In genomic region chr17:74859439-74860228, GRCh38 we compare ENCODE assay signal across 9 cellular contexts. TPM values are rescaled to one million over a fixed set of nuclear protein-coding genes. Genes with fewer than 3 reads are reported as not detected.
DNase-seq lines count a peak whose midpoint lies in the region; ATAC-seq, FAIRE-seq and TF ChIP-seq lines count a peak whose summit lies in the region.
"Had no signal": no experiment of that assay in that cellular context is flagged by ENCODE, and none has a peak within 500 bp of the region (broad histone marks: within the 10 kb centered on the region; RNA-seq: fewer than 3 reads in every experiment).

Gene GRIN2C, minus strand, starts transcription at chr17:74859885. Its CDS starts 4,793 bp downstream, at chr17:74855092.

- no peaks in the 10 kb centered on the region for H3K9me3 ChIP-seq in CD4-positive, CD25-positive, alpha-beta regulatory T cell (ENCODE audit: control insufficient read depth in 2 of 2, low read length in 2 of 2)
- H3K9me3 ChIP-seq in astrocyte (ENCODE audit: insufficient read depth, low read depth, low read length) = no peaks in the 10 kb centered on the region

- peak in 1 of 2 donors; percentile 28 for ATAC-seq in CD4-positive, CD25-positive, alpha-beta regulatory T cell (ENCODE audit: low read depth in 2 of 2)
- peak; percentile 23 to 38 for ATAC-seq in naive B cell (ENCODE audit: low read depth in 2 of 2)
- no peak for ATAC-seq in HG03571 (IDR thresholded peaks at IDR 0.05; ENCODE audit: unreplicated experiment)
- ATAC-seq in HG02571 (IDR thresholded peaks at IDR 0.05; ENCODE audit: unreplicated experiment) = no peak
- no peak for ATAC-seq in GM19324 (IDR thresholded peaks at IDR 0.05; ENCODE audit: low FRiP score, unreplicated experiment)

- peaks cover 0 to 1% (median 0%) of the 10 kb centered on the region in 7 donors for H3K9me3 Mint-ChIP-seq in CD4-positive, CD25-positive, alpha-beta regulatory T cell
- H3K9me3 Mint-ChIP-seq in astrocyte (ENCODE audit: unreplicated experiment) (peaks cover 3% of the 10 kb centered on the region), naive B cell (no peaks in the 10 kb centered on the region)

- no peak within 1 kb of the TSS for H3K27ac Mint-ChIP-seq in CD4-positive, CD25-positive, alpha-beta regulatory T cell
- no peak within 1 kb of the TSS for H3K27ac Mint-ChIP-seq in astrocyte (ENCODE audit: unreplicated experiment)
- H3K27ac Mint-ChIP-seq in naive B cell = peak within 1 kb of the TSS in 2 of 6 donors; percentile 71 to 85

- no peaks in the 10 kb centered on the region for H3K79me2 ChIP-seq in astrocyte (ENCODE audit: insufficient read depth, low read length)

- H3K4me3 Mint-ChIP-seq in CD4-positive, CD25-positive, alpha-beta regulatory T cell = peak within 1 kb of the TSS in 3 of 4 donors; percentile 23 to 69 (median 63)
- H3K4me3 Mint-ChIP-seq in astrocyte (ENCODE audit: unreplicated experiment) = peak within 1 kb of the TSS; percentile 34
- peak within 1 kb of the TSS; percentile 41 to 92 (median 80) for H3K4me3 Mint-ChIP-seq in naive B cell

- no peaks in the 10 kb centered on the region for H3K36me3 ChIP-seq in CD4-positive, CD25-positive, alpha-beta regulatory T cell (ENCODE audit: control insufficient read depth, insufficient read depth, low read length)
- H3K36me3 ChIP-seq in astrocyte (ENCODE audit: insufficient read depth, low read length) = peaks cover 3% of the 10 kb centered on the region

- FAIRE-seq in astrocyte (lab: Jason Lieb, UNC) = no peak
- FAIRE-seq: colon had no signal

- H3K36me3 Mint-ChIP-seq in CD4-positive, CD25-positive, alpha-beta regulatory T cell = no peaks in the 10 kb centered on the region
- H3K36me3 Mint-ChIP-seq in astrocyte (ENCODE audit: low read depth, unreplicated experiment) (peaks cover 15% of the 10 kb centered on the region), naive B cell (no peaks in the 10 kb centered on the region)

- H3K9ac ChIP-seq in astrocyte (ENCODE audit: low read length) = no peak within 1 kb of the TSS

- peaks cover 12% of the 10 kb centered on the region for H3K27me3 ChIP-seq in CD4-positive, CD25-positive, alpha-beta regulatory T cell (ENCODE audit: control insufficient read depth, insufficient read depth, low read length)
- peaks cover 49% of the 10 kb centered on the region for H3K27me3 ChIP-seq in astrocyte (ENCODE audit: insufficient read depth, low read length)

- H3K27me3 Mint-ChIP-seq in CD4-positive, CD25-positive, alpha-beta regulatory T cell = peaks cover 57% of the 10 kb centered on the region
- peaks cover 49% of the 10 kb centered on the region for H3K27me3 Mint-ChIP-seq in astrocyte (ENCODE audit: low read depth, unreplicated experiment)
- H3K27me3 Mint-ChIP-seq in naive B cell = peaks cover 53 to 88% (median 60%) of the 10 kb centered on the region in 3 donors

- peaks cover 0 to 17% (median 2%) of the 10 kb centered on the region in 4 donors for H3K4me1 Mint-ChIP-seq in CD4-positive, CD25-positive, alpha-beta regulatory T cell
- H3K4me1 Mint-ChIP-seq in astrocyte (ENCODE audit: low read depth, unreplicated experiment) (peaks cover 4% of the 10 kb centered on the region), naive B cell (peaks cover 17 to 28% (median 17%) of the 10 kb centered on the region in 3 donors)

- H3K27ac ChIP-seq in CD4-positive, CD25-positive, alpha-beta regulatory T cell (ENCODE audit: insufficient read depth, low read length, poor library complexity, severe bottlenecking) = no peak within 1 kb of the TSS
- no peak within 1 kb of the TSS for H3K27ac ChIP-seq in astrocyte (ENCODE audit: low read depth, low read length)

- peak; percentile 61 for TF ChIP-seq CTCF in LNCaP clone FGC (IDR thresholded peaks at IDR 0.05; ENCODE audit: control insufficient read depth, extremely low read depth, insufficient read depth)
- TF ChIP-seq CTCF in astrocyte (IDR thresholded peaks at IDR 0.05; ENCODE audit: insufficient read depth, low read depth, low read length) = no peak

- H3K4me1 ChIP-seq in CD4-positive, CD25-positive, alpha-beta regulatory T cell (ENCODE audit: control insufficient read depth, insufficient read depth, low read length, poor library complexity, severe bottlenecking) = peaks cover 29% of the 10 kb centered on the region
- no peaks in the 10 kb centered on the region for H3K4me1 ChIP-seq in astrocyte (ENCODE audit: insufficient read depth, low read length)

- H3K4me2 ChIP-seq in astrocyte (ENCODE audit: low read length) = peak within 1 kb of the TSS; percentile 30

- H4K20me1 ChIP-seq in astrocyte (ENCODE audit: insufficient read depth, low read length) = peaks cover 35% of the 10 kb centered on the region

- H2AFZ ChIP-seq in astrocyte (ENCODE audit: low read depth, low read length) = no peak within 1 kb of the TSS

- no peak within 1 kb of the TSS for H3K4me3 ChIP-seq in CD4-positive, CD25-positive, alpha-beta regulatory T cell (ENCODE audit: low read depth, low read length)
- H3K4me3 ChIP-seq in LNCaP clone FGC (ENCODE audit: low read depth, low read length) = no peak within 1 kb of the TSS
- no peak within 1 kb of the TSS for H3K4me3 ChIP-seq in astrocyte (ENCODE audit: insufficient read depth, low read depth, low read length)

- DNase-seq in CD4-positive, CD25-positive, alpha-beta regulatory T cell = peak in 1 of 3 donors; percentile 36
- no peak for DNase-seq in LNCaP clone FGC (ENCODE audit: low read depth)
- DNase-seq in astrocyte (ENCODE audit: low read depth) = no peak
- DNase-seq in naive B cell = peak; percentile 41
- no peak for DNase-seq in Ammon's horn (ENCODE audit: low spot score)

RNA-seq across cellular contexts. Expression of gene GRIN2C, which starts in this region (rescaled TPM):
- not detected for total RNA-seq in CD4-positive, CD25-positive, alpha-beta regulatory T cell
- not detected for polyA plus RNA-seq in CD4-positive, CD25-positive, alpha-beta regulatory T cell
- total RNA-seq in astrocyte = 0.50 and 1.0 TPM in 2 replicates
- polyA plus RNA-seq in naive B cell (ENCODE audit: low read depth in 6 of 6) = under 1 TPM in 2 of 6 donors, not detected in 4; 0.04 to 0.05 TPM

Comparison
In these comparisons a context has a peak if more than half of its experiments do, and no peak if none do; other contexts are left out.
1. Peak in DNase-seq and ATAC-seq in naive B cell; RNA of the gene not detected or under 1 TPM.